Comparison of ENCODE assay signal across 8 cellular contexts in genomic region chr9:88077071-88077617, GRCh38.
DNase-seq lines count a peak whose midpoint lies in the region; ATAC-seq lines count a peak whose summit lies in the region.

No MANE protein-coding gene starts in this region.

- no peaks in the 10 kb centered on the region for H3K9me3 Mint-ChIP-seq in stimulated activated naive CD8-positive, alpha-beta T cell treated with anti-CD3 and anti-CD28 coated beads, Interleukin-15, Interleukin-2, amounts not matched to agents 100 ng/mL and 50 ng/mL, for 24 hours
- peaks cover 0 to 7% (median 4%) of the 10 kb centered on the region in 7 donors for H3K9me3 Mint-ChIP-seq in naive B cell

- peaks cover 65% of the 10 kb centered on the region for H3K27me3 Mint-ChIP-seq in stimulated activated naive CD8-positive, alpha-beta T cell treated with anti-CD3 and anti-CD28 coated beads, Interleukin-15, Interleukin-2, amounts not matched to agents 100 ng/mL and 50 ng/mL, for 24 hours
- peaks cover 41 to 74% (median 66%) of the 10 kb centered on the region in 3 donors for H3K27me3 Mint-ChIP-seq in naive B cell

- peak overlapping the region; percentile 79 for H3K4me3 Mint-ChIP-seq in stimulated activated naive CD8-positive, alpha-beta T cell treated with anti-CD3 and anti-CD28 coated beads, Interleukin-15, Interleukin-2, amounts not matched to agents 100 ng/mL and 50 ng/mL, for 24 hours
- H3K4me3 Mint-ChIP-seq in naive B cell: peak overlapping the region in 7 of 8 donors; percentile 15 to 85 (median 77)

- H3K27ac Mint-ChIP-seq in stimulated activated naive CD8-positive, alpha-beta T cell treated with anti-CD3 and anti-CD28 coated beads, Interleukin-15, Interleukin-2, amounts not matched to agents 100 ng/mL and 50 ng/mL, for 24 hours: no peak overlapping the region
- H3K27ac Mint-ChIP-seq in naive B cell: no peak overlapping the region

- no peak for DNase-seq in stimulated activated naive CD8-positive, alpha-beta T cell treated with anti-CD3 and anti-CD28 coated beads, Interleukin-15, Interleukin-2, amounts not matched to agents 100 U/mL and 50 U/mL, for 24 hours
- DNase-seq in naive B cell (no peak), dermis blood vessel endothelial cell (no peak), caudate nucleus (lab: John Stamatoyannopoulos, UW) (no peak), iPS-NIHi7 (ENCODE audit: extremely low spot score) (no peak)

- H3K27ac ChIP-seq in cingulate gyrus (ENCODE audit: low read depth, low read length) (peak overlapping the region; percentile 43), caudate nucleus (ENCODE audit: low read depth, low read length) (no peak overlapping the region)

- no peaks in the 10 kb centered on the region for H3K36me3 Mint-ChIP-seq in stimulated activated naive CD8-positive, alpha-beta T cell treated with anti-CD3 and anti-CD28 coated beads, Interleukin-15, Interleukin-2, amounts not matched to agents 100 ng/mL and 50 ng/mL, for 24 hours (ENCODE audit: low read depth)
- H3K36me3 Mint-ChIP-seq in naive B cell: no peaks in the 10 kb centered on the region

- ATAC-seq in stimulated activated naive CD8-positive, alpha-beta T cell treated with anti-CD3 and anti-CD28 coated beads, Interleukin-15, Interleukin-2, amounts not matched to agents 100 U/mL and 50 U/mL, for 24 hours: no peak
- ATAC-seq in naive B cell (ENCODE audit: low read depth in 2 of 2) (no peak), HG03442 (IDR thresholded peaks at IDR 0.05; ENCODE audit: unreplicated experiment) (no peak)

- H3K4me1 Mint-ChIP-seq in stimulated activated naive CD8-positive, alpha-beta T cell treated with anti-CD3 and anti-CD28 coated beads, Interleukin-15, Interleukin-2, amounts not matched to agents 100 ng/mL and 50 ng/mL, for 24 hours (ENCODE audit: low read depth): peaks cover 18% of the 10 kb centered on the region
- peaks cover 14 to 17% (median 16%) of the 10 kb centered on the region in 3 donors for H3K4me1 Mint-ChIP-seq in naive B cell
